29 cellular contexts compared by ENCODE assay signal in genomic region chr7:69104023-69104422, GRCh38.
"Had no signal": no experiment of that assay in that cellular context is flagged by ENCODE, and none has a peak within 500 bp of the region (broad histone marks: within the 10 kb centered on the region; RNA-seq: fewer than 3 reads in every experiment).

No MANE protein-coding gene starts in this region.

- H3K4me1 ChIP-seq: adrenal gland, ascending aorta, colonic mucosa, gastrocnemius medialis, right lobe of liver, upper lobe of left lung had no signal

- ATAC-seq: gastrocnemius medialis; left cardiac atrium; left ventricle myocardium superior; right lobe of liver; stimulated activated effector memory CD8-positive, alpha-beta T cell treated with anti-CD3 and anti-CD28 coated beads, Interleukin-12 subunit alpha, Interleukin-12 subunit beta, amount 100 ng/mL, for 72 hours had no signal

- FAIRE-seq: TTC549 had no signal

- H3K4me3 ChIP-seq: adrenal gland, ascending aorta, cardiac muscle cell, colonic mucosa, gastrocnemius medialis, right lobe of liver, skin epidermis, thoracic aorta, upper lobe of left lung had no signal

- DNase-seq: activated CD4-positive, alpha-beta memory T cell treated with anti-CD3 and anti-CD28 coated beads for 36 hours; activated CD4-positive, alpha-beta T cell treated with anti-CD3 and anti-CD28 coated beads, Interleukin-2, amount 10 ng/mL, durations not matched to agents 24 days and 14 days; activated CD4-positive, CD25-positive, alpha-beta regulatory T cell treated with anti-CD3 and anti-CD28 coated beads, Interleukin-2, amount 50 U/mL, for 72 hours; activated CD8-positive, alpha-beta memory T cell treated with anti-CD3 and anti-CD28 coated beads, Interleukin-2, amount 50 U/mL, for 4 hours; activated effector memory CD4-positive, alpha-beta T cell treated with anti-CD3 and anti-CD28 coated beads, Interleukin-2, amount 50 U/mL, for 16 hours; activated naive CD4-positive, alpha-beta T cell treated with anti-CD3 and anti-CD28 coated beads for 36 hours; activated naive CD8-positive, alpha-beta T cell treated with anti-CD3 and anti-CD28 coated beads for 36 hours; activated T-cell treated with anti-CD3 and anti-CD28 coated beads, Interleukin-2, amount 50 U/mL, for 1 hour; adrenal gland; cerebellar nuclear complex; colonic mucosa; effector CD8-positive, alpha-beta T cell; gastrocnemius medialis; glutamatergic neuron; islet precursor cell; left cardiac atrium; left ventricle myocardium superior; right lobe of liver; stimulated activated CD4-positive, alpha-beta T cell treated with anti-CD3 and anti-CD28 coated beads, Interleukin-12 subunit alpha, Interleukin-12 subunit beta, amount 100 ng/mL, for 4 hours; stimulated activated CD4-positive, alpha-beta T cell treated with anti-CD3 and anti-CD28 coated beads, Interleukin-4, amount 100 ng/mL, for 24 hours; upper lobe of left lung had no signal

- H3K9me3 ChIP-seq: adrenal gland, ascending aorta, colonic mucosa, gastrocnemius medialis, neutrophil, right lobe of liver, thoracic aorta, upper lobe of left lung had no signal

- H3K27ac ChIP-seq: adrenal gland, ascending aorta, cardiac muscle cell, colonic mucosa, gastrocnemius medialis, neutrophil, right lobe of liver, thoracic aorta, upper lobe of left lung, VCaP had no signal

- H3K27me3 ChIP-seq: adrenal gland, ascending aorta, cardiac muscle cell, colonic mucosa, gastrocnemius medialis, neutrophil, right lobe of liver, upper lobe of left lung had no signal

- H3K36me3 ChIP-seq: adrenal gland, ascending aorta, cardiac muscle cell, colonic mucosa, gastrocnemius medialis, neutrophil, right lobe of liver, thoracic aorta, upper lobe of left lung had no signal
